Comparison of ENCODE assay signal across 21 cellular contexts in the genomic region with DNA sequence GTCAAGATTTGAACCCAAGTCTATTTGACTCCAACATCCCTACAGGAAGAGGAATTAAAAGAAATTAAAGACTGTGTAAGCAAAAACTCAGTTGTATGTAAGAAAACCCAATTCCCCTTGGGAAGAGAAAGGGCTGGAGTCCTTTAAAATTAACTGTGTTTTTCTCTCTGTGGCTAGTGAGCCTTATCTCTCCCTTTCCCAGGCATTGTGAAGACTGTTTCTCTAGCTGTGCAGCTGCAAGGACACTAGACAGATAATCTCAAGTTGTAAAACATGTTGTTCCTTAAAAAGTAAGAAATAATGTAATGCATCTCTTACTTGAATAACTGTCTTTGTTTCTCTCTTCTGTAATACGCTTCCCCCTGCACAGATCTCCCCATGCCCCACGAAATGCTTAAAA. TPM values are rescaled to one million over a fixed set of nuclear protein-coding genes. Genes with fewer than 3 reads are reported as not detected.
"Had no signal": no experiment of that assay in that cellular context is flagged by ENCODE, and none has a peak within 500 bp of the region (broad histone marks: within the 10 kb centered on the region; RNA-seq: fewer than 3 reads in every experiment).

No MANE protein-coding gene starts in this region.

RNA-seq across cellular contexts. Expression of gene F13B, which starts 29.9 kb away (rescaled TPM):
- total RNA-seq: activated B cell treated with CpG ODN at 0.5 μM for 24 hours; activated CD4-positive, alpha-beta memory T cell treated with anti-CD3 and anti-CD28 coated beads for 36 hours; activated CD4-positive, alpha-beta T cell treated with anti-CD3 and anti-CD28 coated beads, Interleukin-2, amount 10 ng/mL, durations not matched to agents 24 days and 14 days; activated CD8-positive, alpha-beta memory T cell treated with anti-CD3 and anti-CD28 coated beads for 36 hours; activated CD8-positive, alpha-beta T cell treated with anti-CD3 and anti-CD28 coated beads for 36 hours; activated naive CD4-positive, alpha-beta T cell treated with anti-CD3 and anti-CD28 coated beads for 36 hours; activated naive CD4-positive, alpha-beta T cell treated with anti-CD3 and anti-CD28 coated beads, Interleukin-2, amount 50 U/mL, for 72 hours; activated naive CD8-positive, alpha-beta T cell treated with anti-CD3 and anti-CD28 coated beads for 36 hours; activated T-cell treated with anti-CD3 and anti-CD28 coated beads, Interleukin-2, amount 50 U/mL, for 4 hours; activated T-cell treated with anti-CD3 and anti-CD28 coated beads, Interleukin-2, amount 50 U/mL, for 72 hours; activated T-helper 1 cell treated with anti-CD3 and anti-CD28 coated beads, Interleukin-12 subunit alpha, Interleukin-12 subunit beta, Interleukin-2, Interleukin-4 antibody, amounts not matched to agents 30 ng/mL and 10 ng/mL and 1 ng/mL, durations not matched to agents 14 hours and 24 hours and 36 hours; adrenal gland; aorta; astrocyte; body of pancreas; bronchial epithelial cell; cardiac muscle cell; chondrocyte; T-helper 1 cell treated with Interleukin-12 subunit alpha and Interleukin-12 subunit beta and Interleukin-4 antibody, amounts not matched to agents 30 ng/mL and 1 ng/mL, for 36 hours; T-helper 17 cell; T-helper 2 cell treated with Interferon-gamma antibody and Interleukin-4, amounts not matched to agents 100 ng/mL and 5 ng/mL, for 36 hours had no signal
- polyA plus RNA-seq: adrenal gland, aorta, cardiac muscle cell had no signal
